Comparison of ENCODE assay signal across 1 cellular context in the genomic region with DNA sequence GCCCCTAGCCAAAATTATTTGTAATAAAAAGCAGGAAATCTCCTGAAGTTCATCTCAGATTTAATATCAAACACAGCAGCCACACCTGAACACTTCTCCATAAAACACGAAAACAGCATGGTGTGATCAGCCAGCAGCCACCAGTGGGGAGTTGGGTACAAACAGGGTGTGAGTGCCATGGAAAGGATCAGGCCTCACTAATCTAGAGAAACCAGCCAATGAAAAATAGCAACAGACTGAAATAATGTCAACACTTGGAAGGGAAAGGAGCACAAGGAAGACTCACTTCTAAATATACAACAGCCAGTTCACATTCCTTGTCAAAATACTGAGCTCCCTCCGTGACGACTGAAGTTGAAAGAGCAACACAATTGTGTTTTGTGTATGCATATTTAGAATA.
TF ChIP-seq lines count a peak whose summit lies in the region.

No MANE protein-coding gene starts in this region.

TF ChIP-seq in H1, 55 proteins besides CTCF, POLR2A, EP300 and RAD21:
- TF ChIP-seq POLR2AphosphoS5 (IDR thresholded peaks at IDR 0.05; ENCODE audit: low read depth, low read length) (no peak), CHD1 (IDR thresholded peaks at IDR 0.05; ENCODE audit: low read depth, low read length) (no peak), CBX8 (IDR thresholded peaks at IDR 0.05; ENCODE audit: borderline replicate concordance, low read depth, low read length) (no peak), FOSL1 (IDR thresholded peaks at IDR 0.05; ENCODE audit: insufficient read depth, low read depth, low read length) (no peak), CHD2 (IDR thresholded peaks at IDR 0.05; ENCODE audit: low read length) (no peak), SRF (IDR thresholded peaks at IDR 0.05; ENCODE audit: low read depth, low read length) (no peak), SP4 (IDR thresholded peaks at IDR 0.05; ENCODE audit: low read length) (no peak), TCF12 (IDR thresholded peaks at IDR 0.05; ENCODE audit: low read depth, low read length) (no peak), PHF8 (conservative IDR thresholded peaks at IDR 0.05; ENCODE audit: low read depth, low read length) (no peak), CTBP2 (IDR thresholded peaks at IDR 0.05; ENCODE audit: borderline replicate concordance, insufficient read depth, insufficient read length, low read length) (no peak), RBBP5 (IDR thresholded peaks at IDR 0.05; ENCODE audit: borderline replicate concordance, low read depth, low read length) (no peak), CBX5 (IDR thresholded peaks at IDR 0.05; ENCODE audit: low read depth, low read length) (no peak), JUND (IDR thresholded peaks at IDR 0.05; ENCODE audit: low read length) (no peak), CEBPB (IDR thresholded peaks at IDR 0.05; ENCODE audit: low read depth, low read length) (no peak)
